ENCODE assay signal across 14 cellular contexts in the genomic region with DNA sequence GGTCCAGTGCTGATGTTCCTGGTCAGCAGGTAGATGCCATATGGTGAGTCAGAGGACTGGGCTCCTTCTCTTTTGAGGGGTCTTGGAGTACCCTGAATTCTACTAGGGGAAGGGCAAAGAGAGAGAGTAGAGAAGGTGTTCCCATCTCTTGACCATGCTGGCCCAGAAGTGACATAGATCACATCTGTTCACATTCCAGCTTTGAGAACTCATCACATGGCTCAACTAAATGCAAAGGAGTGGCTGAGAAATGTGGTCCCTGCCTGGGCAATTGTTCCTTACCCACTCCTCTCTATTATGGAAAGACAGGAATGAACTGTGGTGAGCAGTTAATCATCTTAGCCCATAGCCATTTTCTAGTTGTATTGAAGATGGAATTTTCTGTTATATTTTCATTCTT.
DNase-seq lines count a peak whose midpoint lies in the region; ATAC-seq and TF ChIP-seq lines count a peak whose summit lies in the region.
"Had no signal": no experiment of that assay in that cellular context is flagged by ENCODE, and none has a peak within 500 bp of the region (broad histone marks: within the 10 kb centered on the region; RNA-seq: fewer than 3 reads in every experiment).

No MANE protein-coding gene starts in this region.

- no peaks in the 10 kb centered on the region for H4K20me1 ChIP-seq in GM23248 (ENCODE audit: insufficient read depth)
- no peaks in the 10 kb centered on the region for H4K20me1 ChIP-seq in hepatocyte (ENCODE audit: insufficient read depth, poor library complexity, severe bottlenecking)
- H4K20me1 ChIP-seq: BLaER1 treated with 17β-estradiol and CSF1 and Interleukin-3, amounts not matched to agents 10 nM and 100 nM had no signal

- TF ChIP-seq CTCF in RWPE2 (IDR thresholded peaks at IDR 0.05; ENCODE audit: poor library complexity, severe bottlenecking): no peak
- no peak for TF ChIP-seq CTCF in hepatocyte (IDR thresholded peaks at IDR 0.05; ENCODE audit: poor library complexity)
- no peak for TF ChIP-seq CTCF in uterus (IDR thresholded peaks at IDR 0.05)

- DNase-seq in GM23248: no peak
- DNase-seq in RWPE2 (ENCODE audit: low spot score): no peak
- DNase-seq in hepatocyte (ENCODE audit: low spot score): no peak
- DNase-seq in uterus: no peak
- no peak for DNase-seq in right cardiac atrium
- no peak for DNase-seq in iPS-NIHi7 (ENCODE audit: extremely low spot score)
- DNase-seq: NCI-H1436 treated with DMSO at 0.1 percent for 48 hours; NCI-H2227 treated with DMSO at 0.1 percent for 48 hours; NCI-H526 treated with DMSO at 0.1 percent for 48 hours; NK-92 treated with Interleukin-12 subunit alpha and Interleukin-12 subunit beta, amount 100 ng/mL, for 24 hours; T-cell had no signal

- peak overlapping the region; percentile 88 for H3K27ac ChIP-seq in GM23248
- peak overlapping the region; percentile 50 for H3K27ac ChIP-seq in RWPE2 (ENCODE audit: poor library complexity, severe bottlenecking)
- H3K27ac ChIP-seq in hepatocyte: peak overlapping the region; percentile 58
- peak overlapping the region; percentile 35 to 58 for H3K27ac ChIP-seq in uterus
- H3K27ac ChIP-seq in right cardiac atrium (ENCODE audit: low read length): no peak overlapping the region
- H3K27ac ChIP-seq: BLaER1 treated with 17β-estradiol and CSF1 and Interleukin-3, amounts not matched to agents 10 nM and 100 nM; SK-N-MC had no signal

- H3K9ac ChIP-seq in GM23248: peak overlapping the region; percentile 50
- H3K9ac ChIP-seq: BLaER1 treated with 17β-estradiol and CSF1 and Interleukin-3, amounts not matched to agents 10 nM and 100 nM had no signal

- in situ Hi-C loops in GM23248 (cut with MboI): no loop called here

- H3F3A ChIP-seq in GM23248 (ENCODE audit: insufficient read depth): peaks cover 44% of the 10 kb centered on the region

- H3K4me3 ChIP-seq in GM23248 (no peak overlapping the region), RWPE2 (ENCODE audit: severe bottlenecking) (no peak overlapping the region), hepatocyte (no peak overlapping the region), uterus (no peak overlapping the region), right cardiac atrium (ENCODE audit: low read length) (no peak overlapping the region)
- H3K4me3 ChIP-seq: BLaER1 treated with 17β-estradiol and CSF1 and Interleukin-3, amounts not matched to agents 10 nM and 100 nM; SK-N-MC had no signal

- H3K27me3 ChIP-seq in GM23248 (replicated peaks; ENCODE audit: insufficient read depth) (no peaks in the 10 kb centered on the region), RWPE2 (ENCODE audit: insufficient read depth, poor library complexity, severe bottlenecking) (no peaks in the 10 kb centered on the region), hepatocyte (no peaks in the 10 kb centered on the region), uterus (no peaks in the 10 kb centered on the region), right cardiac atrium (ENCODE audit: control insufficient read depth, insufficient read depth) (no peaks in the 10 kb centered on the region)
- H3K27me3 ChIP-seq: BLaER1 treated with 17β-estradiol and CSF1 and Interleukin-3, amounts not matched to agents 10 nM and 100 nM had no signal

- ATAC-seq in RWPE2 (ENCODE audit: low read depth): no peak
- ATAC-seq in right cardiac atrium: no peak
- no peak for ATAC-seq in GM18511 (IDR thresholded peaks at IDR 0.05; ENCODE audit: unreplicated experiment)
- ATAC-seq: T-cell had no signal

- no peaks in the 10 kb centered on the region for H3K9me3 ChIP-seq in GM23248 (ENCODE audit: low read depth)
- no peaks in the 10 kb centered on the region for H3K9me3 ChIP-seq in RWPE2 (ENCODE audit: severe bottlenecking)
- no peaks in the 10 kb centered on the region for H3K9me3 ChIP-seq in hepatocyte (ENCODE audit: low read depth)
- H3K9me3 ChIP-seq in uterus: no peaks in the 10 kb centered on the region
- no peaks in the 10 kb centered on the region for H3K9me3 ChIP-seq in right cardiac atrium (ENCODE audit: control insufficient read depth, low read length)

- H3K79me2 ChIP-seq in GM23248 (ENCODE audit: insufficient read depth) (no peaks in the 10 kb centered on the region), hepatocyte (no peaks in the 10 kb centered on the region)

- no peaks in the 10 kb centered on the region for H3K9me2 ChIP-seq in GM23248 (ENCODE audit: insufficient read depth)
- no peaks in the 10 kb centered on the region for H3K9me2 ChIP-seq in hepatocyte (replicated peaks; ENCODE audit: insufficient read depth)

- intact Hi-C loops in uterus (cut with DNase I; ENCODE audit: low total_unique reads) (no loop called here), right cardiac atrium (cut with DNase I) (loop anchor here in 1 of 4 donors (5.0 kb wide), 1 partner anchor 74 kb away; no protein-coding TSS in a partner anchor)

- peaks cover 50% of the 10 kb centered on the region for H3K4me1 ChIP-seq in GM23248 (ENCODE audit: insufficient read depth)
- peaks cover 52% of the 10 kb centered on the region for H3K4me1 ChIP-seq in RWPE2 (ENCODE audit: insufficient read depth, poor library complexity, severe bottlenecking)
- peaks cover 17% of the 10 kb centered on the region for H3K4me1 ChIP-seq in hepatocyte (ENCODE audit: insufficient read depth)
- peaks cover 0 to 7% of the 10 kb centered on the region in 2 donors for H3K4me1 ChIP-seq in uterus
- H3K4me1 ChIP-seq in right cardiac atrium (ENCODE audit: control insufficient read depth, insufficient read depth, low read length): no peaks in the 10 kb centered on the region

- no peak for TF ChIP-seq POLR2A in uterus (IDR thresholded peaks at IDR 0.05)

- H3K4me2 ChIP-seq in GM23248 (ENCODE audit: unreplicated experiment) (peak overlapping the region; percentile 73), hepatocyte (no peak overlapping the region)
- H3K4me2 ChIP-seq: BLaER1 treated with 17β-estradiol and CSF1 and Interleukin-3, amounts not matched to agents 10 nM and 100 nM had no signal

- H3K36me3 ChIP-seq in GM23248 (ENCODE audit: low read depth) (no peaks in the 10 kb centered on the region), RWPE2 (ENCODE audit: low read depth) (no peaks in the 10 kb centered on the region), hepatocyte (replicated peaks; ENCODE audit: insufficient read depth, low read depth) (no peaks in the 10 kb centered on the region), uterus (no peaks in the 10 kb centered on the region)
- H3K36me3 ChIP-seq: BLaER1 treated with 17β-estradiol and CSF1 and Interleukin-3, amounts not matched to agents 10 nM and 100 nM had no signal

- H2AFZ ChIP-seq in GM23248 (peak overlapping the region; percentile 35; the same call in 1 of the 2 replicates), hepatocyte (no peak overlapping the region)
